In genomic region chr10:58857251-58857650, GRCh38 we compare ENCODE assay signal across 2 cellular contexts.
TF ChIP-seq lines count a peak whose summit lies in the region.

No MANE protein-coding gene starts in this region.

TF ChIP-seq in IMR-90, 13 proteins besides CTCF, POLR2A, EP300 and RAD21:
- no peak for TF ChIP-seq SMC3 (IDR thresholded peaks at IDR 0.05; ENCODE audit: low read depth, low read length)
- no peak for TF ChIP-seq RFX5 (IDR thresholded peaks at IDR 0.05; ENCODE audit: low read depth, low read length)
- no peak for TF ChIP-seq FOS (IDR thresholded peaks at IDR 0.05; ENCODE audit: low read depth, low read length)
- no peak for TF ChIP-seq USF2 (IDR thresholded peaks at IDR 0.05; ENCODE audit: low read depth, low read length)
- TF ChIP-seq RCOR1 (IDR thresholded peaks at IDR 0.05; ENCODE audit: insufficient replicate concordance, low read length) = no peak
- TF ChIP-seq NFE2L2 (IDR thresholded peaks at IDR 0.05; ENCODE audit: low read depth, low read length) = no peak
- no peak for TF ChIP-seq BHLHE40 (IDR thresholded peaks at IDR 0.05; ENCODE audit: low read depth, low read length)

TF ChIP-seq in H1, 55 proteins besides CTCF, POLR2A, EP300 and RAD21:
- TF ChIP-seq ZNF274 (IDR thresholded peaks at IDR 0.05; ENCODE audit: borderline replicate concordance, extremely low read depth, low read length) (no peak), TAF1 (IDR thresholded peaks at IDR 0.05; ENCODE audit: low read depth, low read length) (no peak), GTF2F1 (IDR thresholded peaks at IDR 0.05; ENCODE audit: borderline replicate concordance, low read depth, low read length) (no peak), KDM1A (IDR thresholded peaks at IDR 0.05; ENCODE audit: borderline replicate concordance, low read length) (no peak), CEBPB (IDR thresholded peaks at IDR 0.05; ENCODE audit: low read depth, low read length) (no peak), SUZ12 (IDR thresholded peaks at IDR 0.05; ENCODE audit: low read length) (no peak), FOSL1 (IDR thresholded peaks at IDR 0.05; ENCODE audit: insufficient read depth, low read depth, low read length) (no peak), PHF8 (conservative IDR thresholded peaks at IDR 0.05; ENCODE audit: low read depth, low read length) (no peak), BCL11A (IDR thresholded peaks at IDR 0.05; ENCODE audit: low read depth in 2 of 2, low read length in 2 of 2) (no peak), SP2 (IDR thresholded peaks at IDR 0.05; ENCODE audit: low read length) (no peak), KDM4A (IDR thresholded peaks at IDR 0.05; ENCODE audit: low read depth, low read length, severe bottlenecking) (no peak), CHD1 (IDR thresholded peaks at IDR 0.05; ENCODE audit: low read depth, low read length) (no peak), MAX (IDR thresholded peaks at IDR 0.05) (no peak), CTBP2 (IDR thresholded peaks at IDR 0.05; ENCODE audit: borderline replicate concordance, insufficient read depth, insufficient read length, low read length) (no peak), ATF3 (IDR thresholded peaks at IDR 0.05; ENCODE audit: insufficient read depth, low read depth, low read length) (no peak), CHD2 (IDR thresholded peaks at IDR 0.05; ENCODE audit: low read length) (no peak), SP1 (IDR thresholded peaks at IDR 0.05; ENCODE audit: low read depth, low read length) (no peak)
- TF ChIP-seq, protein P1, sequence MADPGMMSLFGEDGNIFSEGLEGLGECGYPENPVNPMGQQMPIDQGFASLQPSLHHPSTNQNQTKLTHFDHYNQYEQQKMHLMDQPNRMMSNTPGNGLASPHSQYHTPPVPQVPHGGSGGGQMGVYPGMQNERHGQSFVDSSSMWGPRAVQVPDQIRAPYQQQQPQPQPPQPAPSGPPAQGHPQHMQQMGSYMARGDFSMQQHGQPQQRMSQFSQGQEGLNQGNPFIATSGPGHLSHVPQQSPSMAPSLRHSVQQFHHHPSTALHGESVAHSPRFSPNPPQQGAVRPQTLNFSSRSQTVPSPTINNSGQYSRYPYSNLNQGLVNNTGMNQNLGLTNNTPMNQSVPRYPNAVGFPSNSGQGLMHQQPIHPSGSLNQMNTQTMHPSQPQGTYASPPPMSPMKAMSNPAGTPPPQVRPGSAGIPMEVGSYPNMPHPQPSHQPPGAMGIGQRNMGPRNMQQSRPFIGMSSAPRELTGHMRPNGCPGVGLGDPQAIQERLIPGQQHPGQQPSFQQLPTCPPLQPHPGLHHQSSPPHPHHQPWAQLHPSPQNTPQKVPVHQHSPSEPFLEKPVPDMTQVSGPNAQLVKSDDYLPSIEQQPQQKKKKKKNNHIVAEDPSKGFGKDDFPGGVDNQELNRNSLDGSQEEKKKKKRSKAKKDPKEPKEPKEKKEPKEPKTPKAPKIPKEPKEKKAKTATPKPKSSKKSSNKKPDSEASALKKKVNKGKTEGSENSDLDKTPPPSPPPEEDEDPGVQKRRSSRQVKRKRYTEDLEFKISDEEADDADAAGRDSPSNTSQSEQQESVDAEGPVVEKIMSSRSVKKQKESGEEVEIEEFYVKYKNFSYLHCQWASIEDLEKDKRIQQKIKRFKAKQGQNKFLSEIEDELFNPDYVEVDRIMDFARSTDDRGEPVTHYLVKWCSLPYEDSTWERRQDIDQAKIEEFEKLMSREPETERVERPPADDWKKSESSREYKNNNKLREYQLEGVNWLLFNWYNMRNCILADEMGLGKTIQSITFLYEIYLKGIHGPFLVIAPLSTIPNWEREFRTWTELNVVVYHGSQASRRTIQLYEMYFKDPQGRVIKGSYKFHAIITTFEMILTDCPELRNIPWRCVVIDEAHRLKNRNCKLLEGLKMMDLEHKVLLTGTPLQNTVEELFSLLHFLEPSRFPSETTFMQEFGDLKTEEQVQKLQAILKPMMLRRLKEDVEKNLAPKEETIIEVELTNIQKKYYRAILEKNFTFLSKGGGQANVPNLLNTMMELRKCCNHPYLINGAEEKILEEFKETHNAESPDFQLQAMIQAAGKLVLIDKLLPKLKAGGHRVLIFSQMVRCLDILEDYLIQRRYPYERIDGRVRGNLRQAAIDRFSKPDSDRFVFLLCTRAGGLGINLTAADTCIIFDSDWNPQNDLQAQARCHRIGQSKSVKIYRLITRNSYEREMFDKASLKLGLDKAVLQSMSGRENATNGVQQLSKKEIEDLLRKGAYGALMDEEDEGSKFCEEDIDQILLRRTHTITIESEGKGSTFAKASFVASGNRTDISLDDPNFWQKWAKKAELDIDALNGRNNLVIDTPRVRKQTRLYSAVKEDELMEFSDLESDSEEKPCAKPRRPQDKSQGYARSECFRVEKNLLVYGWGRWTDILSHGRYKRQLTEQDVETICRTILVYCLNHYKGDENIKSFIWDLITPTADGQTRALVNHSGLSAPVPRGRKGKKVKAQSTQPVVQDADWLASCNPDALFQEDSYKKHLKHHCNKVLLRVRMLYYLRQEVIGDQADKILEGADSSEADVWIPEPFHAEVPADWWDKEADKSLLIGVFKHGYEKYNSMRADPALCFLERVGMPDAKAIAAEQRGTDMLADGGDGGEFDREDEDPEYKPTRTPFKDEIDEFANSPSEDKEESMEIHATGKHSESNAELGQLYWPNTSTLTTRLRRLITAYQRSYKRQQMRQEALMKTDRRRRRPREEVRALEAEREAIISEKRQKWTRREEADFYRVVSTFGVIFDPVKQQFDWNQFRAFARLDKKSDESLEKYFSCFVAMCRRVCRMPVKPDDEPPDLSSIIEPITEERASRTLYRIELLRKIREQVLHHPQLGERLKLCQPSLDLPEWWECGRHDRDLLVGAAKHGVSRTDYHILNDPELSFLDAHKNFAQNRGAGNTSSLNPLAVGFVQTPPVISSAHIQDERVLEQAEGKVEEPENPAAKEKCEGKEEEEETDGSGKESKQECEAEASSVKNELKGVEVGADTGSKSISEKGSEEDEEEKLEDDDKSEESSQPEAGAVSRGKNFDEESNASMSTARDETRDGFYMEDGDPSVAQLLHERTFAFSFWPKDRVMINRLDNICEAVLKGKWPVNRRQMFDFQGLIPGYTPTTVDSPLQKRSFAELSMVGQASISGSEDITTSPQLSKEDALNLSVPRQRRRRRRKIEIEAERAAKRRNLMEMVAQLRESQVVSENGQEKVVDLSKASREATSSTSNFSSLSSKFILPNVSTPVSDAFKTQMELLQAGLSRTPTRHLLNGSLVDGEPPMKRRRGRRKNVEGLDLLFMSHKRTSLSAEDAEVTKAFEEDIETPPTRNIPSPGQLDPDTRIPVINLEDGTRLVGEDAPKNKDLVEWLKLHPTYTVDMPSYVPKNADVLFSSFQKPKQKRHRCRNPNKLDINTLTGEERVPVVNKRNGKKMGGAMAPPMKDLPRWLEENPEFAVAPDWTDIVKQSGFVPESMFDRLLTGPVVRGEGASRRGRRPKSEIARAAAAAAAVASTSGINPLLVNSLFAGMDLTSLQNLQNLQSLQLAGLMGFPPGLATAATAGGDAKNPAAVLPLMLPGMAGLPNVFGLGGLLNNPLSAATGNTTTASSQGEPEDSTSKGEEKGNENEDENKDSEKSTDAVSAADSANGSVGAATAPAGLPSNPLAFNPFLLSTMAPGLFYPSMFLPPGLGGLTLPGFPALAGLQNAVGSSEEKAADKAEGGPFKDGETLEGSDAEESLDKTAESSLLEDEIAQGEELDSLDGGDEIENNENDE (IDR thresholded peaks at IDR 0.05; ENCODE audit: insufficient replicate concordance, low read length) = no peak
